16 cellular contexts compared by ENCODE assay signal in genomic region chr11:45532552-45532951, GRCh38.
DNase-seq lines count a peak whose midpoint lies in the region; ATAC-seq and TF ChIP-seq lines count a peak whose summit lies in the region.
"Had no signal": no experiment of that assay in that cellular context is flagged by ENCODE, and none has a peak within 500 bp of the region (broad histone marks: within the 10 kb centered on the region; RNA-seq: fewer than 3 reads in every experiment).

No MANE protein-coding gene starts in this region.

- in situ Hi-C loops in G401 (cut with HindIII; ENCODE audit: low sequenced_read_pairs): no loop called here

- no peaks in the 10 kb centered on the region for H3K36me3 Mint-ChIP-seq in activated naive CD4-positive, alpha-beta T cell treated with anti-CD3 and anti-CD28 coated beads, Interleukin-2, amount 50 U/mL, for 24 hours
- H3K36me3 Mint-ChIP-seq in activated naive CD4-positive, alpha-beta T cell treated with anti-CD3 and anti-CD28 coated beads, Interleukin-2, amount 50 U/mL, for 72 hours: no peaks in the 10 kb centered on the region
- H3K36me3 Mint-ChIP-seq: IgD-negative memory B cell had no signal

- H3K27me3 Mint-ChIP-seq in activated naive CD4-positive, alpha-beta T cell treated with anti-CD3 and anti-CD28 coated beads, Interleukin-2, amount 50 U/mL, for 24 hours: peaks cover 2% of the 10 kb centered on the region

- H3K36me3 ChIP-seq in sigmoid colon: no peaks in the 10 kb centered on the region

- WGBS in sigmoid colon, 2 donors: 80 to 82% methylated on average over 2 of the region's 2 CpGs

- TF ChIP-seq EP300 in sigmoid colon (IDR thresholded peaks at IDR 0.05): no peak

- H3K4me1 ChIP-seq in sigmoid colon: no peaks in the 10 kb centered on the region

- H3K9me3 ChIP-seq in sigmoid colon: no peaks in the 10 kb centered on the region

- no peak for TF ChIP-seq CTCF in sigmoid colon (IDR thresholded peaks at IDR 0.05)

- H3K4me3 Mint-ChIP-seq in activated naive CD4-positive, alpha-beta T cell treated with anti-CD3 and anti-CD28 coated beads, Interleukin-2, amount 50 U/mL, for 24 hours: no peak overlapping the region
- H3K4me3 Mint-ChIP-seq: B cell; CD4-positive, alpha-beta T cell; GM23338; IgD-negative memory B cell had no signal

- H3K27me3 ChIP-seq in sigmoid colon: peaks cover 0 to 16% (median 6%) of the 10 kb centered on the region in 3 donors

- H3K27ac Mint-ChIP-seq in activated naive CD4-positive, alpha-beta T cell treated with anti-CD3 and anti-CD28 coated beads, Interleukin-2, amount 50 U/mL, for 24 hours: peak overlapping the region; percentile 56
- H3K27ac Mint-ChIP-seq in activated naive CD4-positive, alpha-beta T cell treated with anti-CD3 and anti-CD28 coated beads, Interleukin-2, amount 50 U/mL, for 72 hours: no peak overlapping the region
- H3K27ac Mint-ChIP-seq: B cell; CD4-positive, alpha-beta T cell; GM23338; IgD-negative memory B cell had no signal

- no peaks in the 10 kb centered on the region for H3K4me1 Mint-ChIP-seq in activated naive CD4-positive, alpha-beta T cell treated with anti-CD3 and anti-CD28 coated beads, Interleukin-2, amount 50 U/mL, for 24 hours
- H3K4me1 Mint-ChIP-seq: B cell, GM23338, IgD-negative memory B cell had no signal

- H3K9me3 Mint-ChIP-seq in activated naive CD4-positive, alpha-beta T cell treated with anti-CD3 and anti-CD28 coated beads, Interleukin-2, amount 50 U/mL, for 24 hours: no peaks in the 10 kb centered on the region
- no peaks in the 10 kb centered on the region for H3K9me3 Mint-ChIP-seq in activated naive CD4-positive, alpha-beta T cell treated with anti-CD3 and anti-CD28 coated beads, Interleukin-2, amount 50 U/mL, for 72 hours
- H3K9me3 Mint-ChIP-seq: CD4-positive, alpha-beta T cell; GM23338; IgD-negative memory B cell had no signal

- no peak for ATAC-seq in activated naive CD4-positive, alpha-beta T cell treated with anti-CD3 and anti-CD28 coated beads, Interleukin-2, amount 50 U/mL, for 72 hours
- no peak for ATAC-seq in GM21360 (IDR thresholded peaks at IDR 0.05; ENCODE audit: unreplicated experiment)
- no peak for ATAC-seq in HG03565 (IDR thresholded peaks at IDR 0.05; ENCODE audit: unreplicated experiment)
- ATAC-seq: GM23338 had no signal

- DNase-seq in activated naive CD4-positive, alpha-beta T cell treated with anti-CD3 and anti-CD28 coated beads, Interleukin-2, amount 50 U/mL, for 72 hours (ENCODE audit: low spot score in 2 of 2): no peak
- DNase-seq in DMS 273 (lab: John Stamatoyannopoulos, UW; ENCODE audit: unreplicated experiment): peak; percentile 71
- peak; percentile 64 for DNase-seq in G401 (ENCODE audit: low spot score)
- DNase-seq in cerebellum (ENCODE audit: low spot score): peak; percentile 67
- no peak for DNase-seq in sigmoid colon
- DNase-seq: Calu3; CD4-positive, alpha-beta T cell; DND-41; GF-D8; H7 had no signal

- H3K27ac ChIP-seq in sigmoid colon: no peak overlapping the region

- TF ChIP-seq POLR2A in sigmoid colon (IDR thresholded peaks at IDR 0.05): no peak

- intact Hi-C loops in sigmoid colon (cut with DNase I): no loop called here

- H3K4me3 ChIP-seq in sigmoid colon: no peak overlapping the region
- H3K4me3 ChIP-seq: GM23338 had no signal

Comparison
In these comparisons a context has a peak if more than half of its experiments do, and no peak if none do; other contexts are left out.
1. DNase-seq: peak in DMS 273 (single experiment), G401 (single experiment) and cerebellum (single experiment); none in activated naive CD4-positive, alpha-beta T cell treated with anti-CD3 and anti-CD28 coated beads, Interleukin-2, amount 50 U/mL, for 72 hours (0 of 2) and sigmoid colon (single experiment).